Comparison of ENCODE assay signal across 13 cellular contexts in genomic region chr2:137886432-137886831, GRCh38.
DNase-seq lines count a peak whose midpoint lies in the region; ATAC-seq, FAIRE-seq and TF ChIP-seq lines count a peak whose summit lies in the region.
"Had no signal": no experiment of that assay in that cellular context is flagged by ENCODE, and none has a peak within 500 bp of the region (broad histone marks: within the 10 kb centered on the region; RNA-seq: fewer than 3 reads in every experiment).

No MANE protein-coding gene starts in this region.

- H3K4me1 ChIP-seq in HAP-1: no peaks in the 10 kb centered on the region
- H3K4me1 ChIP-seq: prostate gland, SJSA1 had no signal

- H3K9me3 ChIP-seq in HAP-1: no peaks in the 10 kb centered on the region
- H3K9me3 ChIP-seq: prostate gland, SJSA1 had no signal

- ATAC-seq in GM19328 (IDR thresholded peaks at IDR 0.05; ENCODE audit: unreplicated experiment): no peak

- no peaks in the 10 kb centered on the region for H3K36me3 ChIP-seq in HAP-1 (replicated peaks)
- H3K36me3 ChIP-seq: prostate gland, SJSA1 had no signal

- H3K4me3 ChIP-seq in HAP-1 (no peak overlapping the region), epithelial cell of proximal tubule (ENCODE audit: low read depth, low read length) (no peak overlapping the region)
- H3K4me3 ChIP-seq: prostate gland, SJSA1 had no signal

- FAIRE-seq in D721Med (lab: Jason Lieb, UNC): no peak

- H3K27me3 ChIP-seq in HAP-1 (ENCODE audit: low read depth): no peaks in the 10 kb centered on the region
- H3K27me3 ChIP-seq: SJSA1 had no signal

- TF ChIP-seq CTCF in D721Med (IDR thresholded peaks at IDR 0.05; ENCODE audit: insufficient read depth, missing control alignments) (peak; percentile 26), epithelial cell of proximal tubule (conservative IDR thresholded peaks at IDR 0.05; ENCODE audit: low read depth, low read length) (peak; percentile 56)

- in situ Hi-C loops in HAP-1 (cut with MboI; ENCODE audit: low sequenced_read_pairs): no loop called here

- DNase-seq in D721Med (ENCODE audit: insufficient read length, low spot score) (no peak), HAP-1 (ENCODE audit: low spot score in 2 of 2) (peak; percentile 5 to 50), NCI-H748 treated with DMSO at 0.1 percent for 48 hours (lab: John Stamatoyannopoulos, UW) (peak; percentile 7), epithelial cell of proximal tubule (ENCODE audit: low read depth) (peak; percentile 10), AG08396 (ENCODE audit: low spot score) (no peak), GM03348 (ENCODE audit: low spot score) (no peak)
- no peak for DNase-seq in stimulated activated CD8-positive, alpha-beta memory T cell treated with anti-CD3 and anti-CD28 coated beads, Interleukin-4, amount 100 ng/mL, for 48 hours
- DNase-seq: activated CD4-positive, alpha-beta T cell treated with anti-CD3 and anti-CD28 coated beads, Interleukin-2, amount 50 U/mL, for 4 hours; activated naive CD4-positive, alpha-beta T cell treated with Interleukin-2 at 50 U/mL for 16 hours; DMS79 treated with DMSO at 0.1 percent for 48 hours had no signal

Comparison
In these comparisons a context has a peak if more than half of its experiments do, and no peak if none do; other contexts are left out.
1. DNase-seq: peak in HAP-1 (2 of 2), NCI-H748 treated with DMSO at 0.1 percent for 48 hours (single experiment) and epithelial cell of proximal tubule (single experiment); none in D721Med (single experiment), stimulated activated CD8-positive, alpha-beta memory T cell treated with anti-CD3 and anti-CD28 coated beads, Interleukin-4, amount 100 ng/mL, for 48 hours (single experiment), AG08396 (single experiment) and GM03348 (single experiment).